8 cellular contexts compared by ENCODE assay signal in genomic region chr18:25164211-25164836, GRCh38.
A peak's percentile ranks its signal among the peaks of the same experiment; 100 is the strongest.
DNase-seq lines count a peak whose midpoint lies in the region; ATAC-seq and TF ChIP-seq lines count a peak whose summit lies in the region.

No MANE protein-coding gene starts in this region.

- no peaks in the 10 kb centered on the region for H3K9me3 ChIP-seq in endocrine pancreas (ENCODE audit: control insufficient read depth, low read length)
- no peaks in the 10 kb centered on the region for H3K9me3 ChIP-seq in thymus (ENCODE audit: control insufficient read depth)

- no peaks in the 10 kb centered on the region for H3K79me2 ChIP-seq in ACC112 (ENCODE audit: control insufficient read depth, insufficient read depth, low read length, unreplicated experiment)

- 30% methylated on average over 6 of the region's 6 CpGs for WGBS in thymus

- ATAC-seq in GM19324 (IDR thresholded peaks at IDR 0.05; ENCODE audit: low FRiP score, unreplicated experiment) (peak; percentile 47), HG03378 (IDR thresholded peaks at IDR 0.05; ENCODE audit: unreplicated experiment) (peak; percentile 40), foreskin keratinocyte (no peak)

- H3K27ac ChIP-seq in ACC112 (ENCODE audit: low read depth, low read length), result no peak overlapping the region
- H3K27ac ChIP-seq in thymus (ENCODE audit: low read depth), result no peak overlapping the region
- H3K27ac ChIP-seq in foreskin keratinocyte, result no peak overlapping the region

- H3K9ac ChIP-seq in endocrine pancreas (ENCODE audit: control insufficient read depth, insufficient read depth, low read length), result no peak overlapping the region

- H3K36me3 ChIP-seq in ACC112 (ENCODE audit: insufficient read depth, low read length) (no peaks in the 10 kb centered on the region), endocrine pancreas (ENCODE audit: control insufficient read depth, insufficient read depth, low read length) (no peaks in the 10 kb centered on the region), thymus (ENCODE audit: control insufficient read depth, insufficient read depth) (no peaks in the 10 kb centered on the region)

- H3K4me1 ChIP-seq in ACC112 (ENCODE audit: control insufficient read depth, insufficient read depth, low read length, unreplicated experiment) (peaks cover 14% of the 10 kb centered on the region), endocrine pancreas (ENCODE audit: control insufficient read depth, insufficient read depth, low read length) (no peaks in the 10 kb centered on the region), thymus (ENCODE audit: control insufficient read depth, insufficient read depth, low read length) (peaks cover 7% of the 10 kb centered on the region), foreskin keratinocyte (no peaks in the 10 kb centered on the region)

- H3K27me3 ChIP-seq in ACC112 (ENCODE audit: insufficient read depth, low read length) (no peaks in the 10 kb centered on the region), endocrine pancreas (ENCODE audit: control insufficient read depth, insufficient read depth, low read length) (no peaks in the 10 kb centered on the region), thymus (ENCODE audit: control insufficient read depth, insufficient read depth) (no peaks in the 10 kb centered on the region), foreskin keratinocyte (no peaks in the 10 kb centered on the region)

- DNase-seq in foreskin keratinocyte (no peak), NCI-H1930 (lab: John Stamatoyannopoulos, UW) (no peak)
- DNase-seq in NK-92 treated with Interleukin-12 subunit alpha and Interleukin-12 subunit beta, amount 100 ng/mL, for 24 hours (lab: John Stamatoyannopoulos, UW), result no peak

- H2AFZ ChIP-seq in ACC112 (ENCODE audit: low read length, unreplicated experiment), result peak overlapping the region; percentile 55

- H3K4me3 ChIP-seq in ACC112 (ENCODE audit: low read depth, low read length), result peak overlapping the region; percentile 83
- H3K4me3 ChIP-seq in endocrine pancreas (ENCODE audit: control insufficient read depth, insufficient read depth, low read length), result peak overlapping the region; percentile 65
- peak overlapping the region; percentile 46 for H3K4me3 ChIP-seq in thymus (ENCODE audit: low read length)

- no peak for TF ChIP-seq CTCF in foreskin keratinocyte (conservative IDR thresholded peaks at IDR 0.05)
